In the genomic region with DNA sequence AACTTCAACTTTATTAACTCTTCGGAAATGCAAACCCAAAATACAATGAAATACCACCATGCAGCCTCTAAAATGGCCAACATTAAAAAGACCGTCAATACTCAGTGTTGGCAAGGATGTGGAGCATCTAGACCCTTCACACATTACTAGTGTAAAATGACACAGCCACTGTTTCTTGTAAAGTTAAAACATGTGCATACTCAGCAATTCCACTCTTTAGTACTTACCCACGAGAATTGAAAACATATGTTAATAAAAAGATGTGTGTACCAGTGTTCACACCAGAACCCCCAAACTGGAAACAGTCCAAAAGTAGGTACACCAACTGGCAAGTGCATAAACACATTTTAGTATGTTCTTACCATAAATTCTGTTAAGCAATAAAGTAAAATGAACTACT, we compare ENCODE assay signal across 20 cellular contexts.
DNase-seq lines count a peak whose midpoint lies in the region; ATAC-seq, FAIRE-seq and TF ChIP-seq lines count a peak whose summit lies in the region.
"Had no signal": no experiment of that assay in that cellular context is flagged by ENCODE, and none has a peak within 500 bp of the region (broad histone marks: within the 10 kb centered on the region; RNA-seq: fewer than 3 reads in every experiment).

No MANE protein-coding gene starts in this region.

- no peaks in the 10 kb centered on the region for H3K36me3 ChIP-seq in HEK293 (ENCODE audit: control insufficient read depth in 2 of 2, insufficient read depth in 1 of 2, low read length in 2 of 2)
- H3K36me3 ChIP-seq in K562 (ENCODE audit: control insufficient read depth, insufficient read depth, low read length): no peaks in the 10 kb centered on the region
- H3K36me3 ChIP-seq: BLaER1 treated with 17β-estradiol and CSF1 and Interleukin-3, amounts not matched to agents 10 nM and 100 nM had no signal

- H4K20me1 ChIP-seq in K562 (replicated peaks; ENCODE audit: control insufficient read depth, insufficient read depth, low read length): no peaks in the 10 kb centered on the region
- H4K20me1 ChIP-seq: BLaER1 treated with 17β-estradiol and CSF1 and Interleukin-3, amounts not matched to agents 10 nM and 100 nM had no signal

- no peak for ATAC-seq in A549
- ATAC-seq in K562: no peak
- ATAC-seq in right cardiac atrium: no peak
- ATAC-seq in GM19395 (IDR thresholded peaks at IDR 0.05; ENCODE audit: unreplicated experiment): no peak
- ATAC-seq: CD8-positive, alpha-beta T cell had no signal

- 65% methylated on average over 3 of the region's 3 CpGs for WGBS in A549 (ENCODE audit: missing lambda C conversion rate)
- 11% methylated on average over 3 of the region's 3 CpGs for WGBS in K562 (ENCODE audit: insufficient coverage, low coverage, missing lambda C conversion rate)
- WGBS in right cardiac atrium: 88% methylated on average over 3 of the region's 3 CpGs

- no peak overlapping the region for H3K9ac ChIP-seq in K562 (ENCODE audit: insufficient read depth in 1 of 2, low read depth in 2 of 2, low read length in 2 of 2)
- H3K9ac ChIP-seq: BLaER1 treated with 17β-estradiol and CSF1 and Interleukin-3, amounts not matched to agents 10 nM and 100 nM had no signal

- H2AFZ ChIP-seq in K562 (ENCODE audit: low read depth, low read length): no peak overlapping the region

- H3K79me2 ChIP-seq in K562 (ENCODE audit: control insufficient read depth, insufficient read depth, low read length): no peaks in the 10 kb centered on the region

- no peak for DNase-seq in A549 (ENCODE audit: low read depth in 1 of 2, low spot score in 1 of 2)
- DNase-seq in K562 (ENCODE audit: extremely low read depth in 1 of 4, low spot score in 3 of 4): no peak
- DNase-seq in right cardiac atrium: no peak
- DNase-seq in activated CD4-positive, alpha-beta T cell treated with anti-CD3 and anti-CD28 coated beads for 4 hours: no peak
- DNase-seq: 8988T; AML-193; Caco-2; Calu3; CD4-positive, alpha-beta T cell; CD8-positive, alpha-beta T cell; DMS79 treated with DMSO at 0.1 percent for 48 hours; GF-D8 had no signal

- TF ChIP-seq RAD21 in A549 (conservative IDR thresholded peaks at IDR 0.05 in 1 of 2, IDR thresholded peaks at IDR 0.05 in 1 of 2) (no peak), K562 (CRISPR knock-in tag; conservative IDR thresholded peaks at IDR 0.05 in 1 of 2, IDR thresholded peaks at IDR 0.05 in 1 of 2) (no peak)

- CTCF ChIA-PET in A549 (lab: Yijun Ruan, JAX): interaction anchor here (1.2 kb wide), 1 partner anchor 9 kb away, joined by 3 read pairs; no protein-coding TSS in a partner anchor
- CTCF ChIA-PET in HEK293 (lab: Yijun Ruan, JAX): no interaction called here
- CTCF ChIA-PET in K562 (lab: Yijun Ruan, JAX; ENCODE audit: low intra/inter-chr PET ratio): no interaction called here

- FAIRE-seq in A549 (lab: Jason Lieb, UNC) (peak; percentile 39), K562 (lab: Jason Lieb, UNC) (no peak)
- FAIRE-seq: A204.1, D721Med, G401.6, GM18507 had no signal

- H3K4me2 ChIP-seq in A549 (no peak overlapping the region), K562 (ENCODE audit: insufficient read depth, low read length) (no peak overlapping the region)
- H3K4me2 ChIP-seq: BLaER1 treated with 17β-estradiol and CSF1 and Interleukin-3, amounts not matched to agents 10 nM and 100 nM had no signal

- in situ Hi-C loops in K562 (cut with MboI): no loop called here

- no peaks in the 10 kb centered on the region for H3K9me1 ChIP-seq in K562 (ENCODE audit: control insufficient read depth, insufficient read depth, low read length)

- TF ChIP-seq EP300 in A549 (IDR thresholded peaks at IDR 0.05) (no peak), K562 (IDR thresholded peaks at IDR 0.05; ENCODE audit: low read length) (no peak)

- H3K4me3 ChIP-seq in A549 (no peak overlapping the region), HEK293 (ENCODE audit: low read depth, low read length) (no peak overlapping the region), K562 (no peak overlapping the region), right cardiac atrium (ENCODE audit: low read length) (no peak overlapping the region)
- H3K4me3 ChIP-seq: BLaER1 treated with 17β-estradiol and CSF1 and Interleukin-3, amounts not matched to agents 10 nM and 100 nM had no signal

- POLR2A ChIA-PET in A549 (lab: Yijun Ruan, JAX): no interaction called here
- POLR2A ChIA-PET in HEK293 (lab: Yijun Ruan, JAX): no interaction called here
- POLR2A ChIA-PET in K562 (lab: Yijun Ruan, JAX): no interaction called here

- no peaks in the 10 kb centered on the region for H3K27me3 ChIP-seq in K562 (ENCODE audit: control insufficient read depth in 2 of 2, insufficient read depth in 2 of 2, low read length in 2 of 2)
- no peaks in the 10 kb centered on the region for H3K27me3 ChIP-seq in right cardiac atrium (ENCODE audit: control insufficient read depth, insufficient read depth)
- H3K27me3 ChIP-seq: BLaER1 treated with 17β-estradiol and CSF1 and Interleukin-3, amounts not matched to agents 10 nM and 100 nM had no signal

- TF ChIP-seq CTCF in A549 (IDR thresholded peaks at IDR 0.05) (no peak), HEK293 (tag by site-specific recombination; IDR thresholded peaks at IDR 0.05) (no peak), K562 (IDR thresholded peaks at IDR 0.05 in 2 of 3, conservative IDR thresholded peaks at IDR 0.05 in 1 of 3; ENCODE audit: insufficient read depth in 2 of 3, low read depth in 1 of 3, low read length in 3 of 3) (no peak)

- H3K9me3 ChIP-seq in A549: peaks cover 8% of the 10 kb centered on the region; the same call in 2 of the 3 replicates
- no peaks in the 10 kb centered on the region; the same call in 1 of the 2 replicates for H3K9me3 ChIP-seq in HEK293 (ENCODE audit: control insufficient read depth, insufficient read depth, low read depth, low read length)
- H3K9me3 ChIP-seq in K562 (replicated peaks; ENCODE audit: control insufficient read depth, insufficient read depth, low read depth, low read length): no peaks in the 10 kb centered on the region
- no peaks in the 10 kb centered on the region for H3K9me3 ChIP-seq in right cardiac atrium (ENCODE audit: control insufficient read depth, low read length)
- H3K9me3 ChIP-seq: BLaER1 treated with 17β-estradiol and CSF1 and Interleukin-3, amounts not matched to agents 10 nM and 100 nM; Caco-2 had no signal

- intact Hi-C loops in K562 (cut with micrococcal nuclease) (no loop called here), right cardiac atrium (cut with DNase I) (no loop called here)

- H3K4me1 ChIP-seq in A549: no peaks in the 10 kb centered on the region
- no peaks in the 10 kb centered on the region for H3K4me1 ChIP-seq in HEK293 (ENCODE audit: control insufficient read depth, insufficient read depth, low read length)
- H3K4me1 ChIP-seq in K562 (replicated peaks in 1 of 2; ENCODE audit: control insufficient read depth in 2 of 2, insufficient read depth in 2 of 2, low read length in 2 of 2): no peaks in the 10 kb centered on the region
- no peaks in the 10 kb centered on the region for H3K4me1 ChIP-seq in right cardiac atrium (ENCODE audit: control insufficient read depth, insufficient read depth, low read length)
- H3K4me1 ChIP-seq: BLaER1 treated with 17β-estradiol and CSF1 and Interleukin-3, amounts not matched to agents 10 nM and 100 nM; Caco-2 had no signal

- BruUV-seq in K562 (replicated peaks; lab: Mats Ljungman, UMichigan): no TSS peak

- H3K27ac ChIP-seq in A549: no peak overlapping the region
- no peak overlapping the region for H3K27ac ChIP-seq in HEK293 (ENCODE audit: extremely low read depth, low read depth, low read length)
- no peak overlapping the region for H3K27ac ChIP-seq in K562 (ENCODE audit: extremely low read depth, low read depth, low read length)
- no peak overlapping the region for H3K27ac ChIP-seq in right cardiac atrium (ENCODE audit: low read length)
- H3K27ac ChIP-seq: BLaER1 treated with 17β-estradiol and CSF1 and Interleukin-3, amounts not matched to agents 10 nM and 100 nM; C4-2B had no signal

- no peak for TF ChIP-seq POLR2A in A549 (IDR thresholded peaks at IDR 0.05; ENCODE audit: low read length)
- TF ChIP-seq POLR2A in K562 (conservative IDR thresholded peaks at IDR 0.05): no peak

TF ChIP-seq in A549, 52 proteins besides CTCF, POLR2A, EP300 and RAD21:
- TF ChIP-seq MAFK (IDR thresholded peaks at IDR 0.05; ENCODE audit: partially characterized antibody): peak; percentile 76
- TF ChIP-seq, protein P1, sequence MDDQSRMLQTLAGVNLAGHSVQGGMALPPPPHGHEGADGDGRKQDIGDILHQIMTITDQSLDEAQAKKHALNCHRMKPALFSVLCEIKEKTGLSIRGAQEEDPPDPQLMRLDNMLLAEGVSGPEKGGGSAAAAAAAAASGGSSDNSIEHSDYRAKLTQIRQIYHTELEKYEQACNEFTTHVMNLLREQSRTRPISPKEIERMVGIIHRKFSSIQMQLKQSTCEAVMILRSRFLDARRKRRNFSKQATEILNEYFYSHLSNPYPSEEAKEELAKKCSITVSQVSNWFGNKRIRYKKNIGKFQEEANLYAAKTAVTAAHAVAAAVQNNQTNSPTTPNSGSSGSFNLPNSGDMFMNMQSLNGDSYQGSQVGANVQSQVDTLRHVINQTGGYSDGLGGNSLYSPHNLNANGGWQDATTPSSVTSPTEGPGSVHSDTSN (IDR thresholded peaks at IDR 0.05): no peak

TF ChIP-seq in HEK293, 187 proteins besides CTCF, POLR2A, EP300 and RAD21 (continues in another document):
- peak; percentile 60; the same call in 1 of the 2 replicates for TF ChIP-seq ZNF140 (tag by site-specific recombination; IDR thresholded peaks at IDR 0.05)

TF ChIP-seq in K562, 482 proteins besides CTCF, POLR2A, EP300 and RAD21:
- 0 out of 2 replicates have a peak, but pooled peaks have one; percentile 13 for TF ChIP-seq MAFG (tag; conservative IDR thresholded peaks at IDR 0.05)
- TF ChIP-seq, protein P2, sequence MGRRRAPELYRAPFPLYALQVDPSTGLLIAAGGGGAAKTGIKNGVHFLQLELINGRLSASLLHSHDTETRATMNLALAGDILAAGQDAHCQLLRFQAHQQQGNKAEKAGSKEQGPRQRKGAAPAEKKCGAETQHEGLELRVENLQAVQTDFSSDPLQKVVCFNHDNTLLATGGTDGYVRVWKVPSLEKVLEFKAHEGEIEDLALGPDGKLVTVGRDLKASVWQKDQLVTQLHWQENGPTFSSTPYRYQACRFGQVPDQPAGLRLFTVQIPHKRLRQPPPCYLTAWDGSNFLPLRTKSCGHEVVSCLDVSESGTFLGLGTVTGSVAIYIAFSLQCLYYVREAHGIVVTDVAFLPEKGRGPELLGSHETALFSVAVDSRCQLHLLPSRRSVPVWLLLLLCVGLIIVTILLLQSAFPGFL (CRISPR knock-in tag; IDR thresholded peaks at IDR 0.05): no peak
- peak; percentile 41; the same call in 1 of the 2 replicates for TF ChIP-seq ZNF316 (IDR thresholded peaks at IDR 0.05)
- peak; percentile 40; the same call in 1 of the 2 replicates for TF ChIP-seq C11orf30 (IDR thresholded peaks at IDR 0.05; ENCODE audit: low read depth)
